Comparison of ENCODE assay signal across 8 cellular contexts in the genomic region with DNA sequence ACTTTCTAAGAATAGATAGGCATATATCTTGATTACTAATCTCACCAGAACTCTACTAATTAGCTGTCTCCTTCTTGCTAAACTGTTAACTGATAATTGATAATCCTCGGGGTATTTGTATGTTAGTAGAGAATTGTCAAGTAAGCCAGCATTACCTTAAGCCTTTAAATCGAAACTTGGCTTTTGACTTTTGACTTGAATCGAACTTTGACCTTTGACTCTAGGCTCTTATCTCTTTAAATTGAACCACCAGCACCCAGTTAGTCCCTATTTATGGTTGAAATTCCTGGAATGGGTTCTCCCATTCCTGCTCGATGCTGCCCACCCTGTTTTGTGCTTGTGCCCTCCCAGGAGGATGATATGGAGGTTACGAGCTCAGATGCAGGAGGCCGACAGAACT.
"Had no signal": no experiment of that assay in that cellular context is flagged by ENCODE, and none has a peak within 500 bp of the region (broad histone marks: within the 10 kb centered on the region; RNA-seq: fewer than 3 reads in every experiment).

No MANE protein-coding gene starts in this region.

- H3K27ac ChIP-seq: GM23248 had no signal

- H3K4me1 ChIP-seq: HAP-1 had no signal

- ATAC-seq: HCT116 had no signal

- H3K4me3 ChIP-seq: GM23248, HAP-1 had no signal

- FAIRE-seq: HepG2 had no signal

- H2AFZ ChIP-seq: GM23248 had no signal

- H3K36me3 ChIP-seq: HAP-1 had no signal

- H3K9ac ChIP-seq: GM23248 had no signal

- H3K9me3 ChIP-seq: HAP-1 had no signal

- DNase-seq: GM23248, GOT3, H7, HFFc6, KG1 had no signal
